Comparison of ENCODE assay signal across 21 cellular contexts in the genomic region with DNA sequence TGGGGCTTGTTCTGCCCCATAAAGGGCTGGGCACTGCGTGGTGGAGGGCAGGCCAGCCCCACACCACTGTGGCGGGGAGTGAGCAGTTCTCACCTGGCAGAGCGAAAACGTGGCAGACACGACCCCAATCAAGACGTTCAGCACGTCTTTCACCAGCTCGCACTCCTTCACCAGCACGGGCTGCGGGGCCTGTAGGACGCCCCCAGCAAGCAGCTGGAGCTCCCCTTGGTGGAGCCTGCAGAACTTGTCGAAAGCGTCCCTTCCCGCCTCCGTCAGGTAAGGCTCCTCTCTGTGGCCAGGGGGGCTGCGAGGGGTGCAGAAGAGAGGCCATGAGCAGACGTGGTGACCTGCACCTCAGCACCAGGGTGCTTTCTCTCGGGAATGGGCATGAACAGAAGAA. TPM values are rescaled to one million over a fixed set of nuclear protein-coding genes. Genes with fewer than 3 reads are reported as not detected.
DNase-seq lines count a peak whose midpoint lies in the region; ATAC-seq and TF ChIP-seq lines count a peak whose summit lies in the region.
"Had no signal": no experiment of that assay in that cellular context is flagged by ENCODE, and none has a peak within 500 bp of the region (broad histone marks: within the 10 kb centered on the region; RNA-seq: fewer than 3 reads in every experiment).

No MANE protein-coding gene starts in this region.

- H3K27me3 ChIP-seq in BLaER1 (no peaks in the 10 kb centered on the region), sigmoid colon (no peaks in the 10 kb centered on the region), upper lobe of right lung (no peaks in the 10 kb centered on the region)
- H3K27me3 ChIP-seq: BE2C had no signal

- intact Hi-C loops in sigmoid colon (cut with DNase I) (no loop called here), upper lobe of right lung (cut with DNase I) (no loop called here)

- H3K9me3 ChIP-seq in BLaER1, result no peaks in the 10 kb centered on the region
- no peaks in the 10 kb centered on the region for H3K9me3 ChIP-seq in T-helper 17 cell (ENCODE audit: control insufficient read depth, low read length, poor library complexity, severe bottlenecking)
- no peaks in the 10 kb centered on the region for H3K9me3 ChIP-seq in sigmoid colon
- no peaks in the 10 kb centered on the region for H3K9me3 ChIP-seq in upper lobe of right lung
- H3K9me3 ChIP-seq: BE2C had no signal

- no peak for ATAC-seq in activated CD8-positive, alpha-beta memory T cell treated with anti-CD3 and anti-CD28 coated beads, Interleukin-2, amount 10 ng/mL, durations not matched to agents 7 days and 5 days
- ATAC-seq in T-helper 17 cell (no peak), upper lobe of right lung (no peak), HG02938 (IDR thresholded peaks at IDR 0.05; ENCODE audit: unreplicated experiment) (no peak)
- ATAC-seq: GM23338, HCT116 had no signal

- no peak overlapping the region for H3K4me3 ChIP-seq in BLaER1
- no peak overlapping the region for H3K4me3 ChIP-seq in sigmoid colon
- no peak overlapping the region for H3K4me3 ChIP-seq in upper lobe of right lung
- H3K4me3 ChIP-seq: GM23338 had no signal

- H3K27ac Mint-ChIP-seq in activated CD8-positive, alpha-beta memory T cell treated with anti-CD3 and anti-CD28 coated beads, Interleukin-2, amount 10 ng/mL, durations not matched to agents 7 days and 5 days, result peak overlapping the region; percentile 24
- H3K27ac Mint-ChIP-seq in T-helper 17 cell, result peak overlapping the region; percentile 63
- H3K27ac Mint-ChIP-seq: GM23338 had no signal

- H3K4me1 ChIP-seq in BLaER1, result peaks cover 86% of the 10 kb centered on the region
- no peaks in the 10 kb centered on the region for H3K4me1 ChIP-seq in sigmoid colon
- H3K4me1 ChIP-seq in upper lobe of right lung, result no peaks in the 10 kb centered on the region
- H3K4me1 ChIP-seq: BE2C had no signal

- TF ChIP-seq POLR2A in sigmoid colon (IDR thresholded peaks at IDR 0.05), result no peak

- H3K36me3 ChIP-seq in BLaER1 (peaks cover 43% of the 10 kb centered on the region), sigmoid colon (peaks cover 0 to 54% (median 15%) of the 10 kb centered on the region in 4 donors), upper lobe of right lung (peaks cover 46% of the 10 kb centered on the region)

- DNase-seq in activated CD8-positive, alpha-beta memory T cell treated with anti-CD3 and anti-CD28 coated beads, Interleukin-2, amount 10 ng/mL, durations not matched to agents 7 days and 5 days, result no peak
- no peak for DNase-seq in activated CD8-positive, alpha-beta memory T cell treated with anti-CD3 and anti-CD28 coated beads, Interleukin-2, amount 50 U/mL, for 4 hours
- no peak for DNase-seq in T-helper 17 cell
- peak; percentile 50 for DNase-seq in sigmoid colon
- no peak for DNase-seq in upper lobe of right lung
- no peak for DNase-seq in SHP77 treated with DMSO at 0.1 percent for 48 hours (lab: John Stamatoyannopoulos, UW)
- DNase-seq: AML-193, BE2C, C1 segment of cervical spinal cord, Calu3, COR-L47, DMS53, DMS79 treated with DMSO at 0.1 percent for 48 hours, GF-D8, H9 had no signal

- H3K9me3 Mint-ChIP-seq in activated CD8-positive, alpha-beta memory T cell treated with anti-CD3 and anti-CD28 coated beads, Interleukin-2, amount 10 ng/mL, durations not matched to agents 7 days and 5 days (ENCODE audit: low read depth), result peaks cover 3% of the 10 kb centered on the region

- peaks cover 9% of the 10 kb centered on the region for H3K4me1 Mint-ChIP-seq in activated CD8-positive, alpha-beta memory T cell treated with anti-CD3 and anti-CD28 coated beads, Interleukin-2, amount 10 ng/mL, durations not matched to agents 7 days and 5 days
- peaks cover 26% of the 10 kb centered on the region for H3K4me1 Mint-ChIP-seq in T-helper 17 cell

- CTCF ChIA-PET in activated CD8-positive, alpha-beta memory T cell treated with anti-CD3 and anti-CD28 coated beads, Interleukin-2, amount 10 ng/mL, durations not matched to agents 7 days and 5 days (lab: Charles Lee), result interaction anchor here (0.8 to 2.6 kb wide), 2 partner anchors 8 to 20 kb away, joined by 3 to 11 read pairs; no protein-coding TSS in a partner anchor

- H3K4me2 ChIP-seq in BLaER1, result peak overlapping the region; percentile 87; the same call in 1 of the 2 replicates
- H3K4me2 ChIP-seq: GM23338 had no signal

- no peak for TF ChIP-seq EP300 in sigmoid colon (IDR thresholded peaks at IDR 0.05)

- H3K36me3 Mint-ChIP-seq in activated CD8-positive, alpha-beta memory T cell treated with anti-CD3 and anti-CD28 coated beads, Interleukin-2, amount 10 ng/mL, durations not matched to agents 7 days and 5 days, result peaks cover 20% of the 10 kb centered on the region
- H3K36me3 Mint-ChIP-seq in T-helper 17 cell (ENCODE audit: low read depth), result peaks cover 5% of the 10 kb centered on the region

- H3K27me3 Mint-ChIP-seq in activated CD8-positive, alpha-beta memory T cell treated with anti-CD3 and anti-CD28 coated beads, Interleukin-2, amount 10 ng/mL, durations not matched to agents 7 days and 5 days, result no peaks in the 10 kb centered on the region
- H3K27me3 Mint-ChIP-seq in T-helper 17 cell, result no peaks in the 10 kb centered on the region
- H3K27me3 Mint-ChIP-seq: CD4-positive, alpha-beta memory T cell had no signal

- whole genome bisulfite sequencing in sigmoid colon, 2 donors, result 94% methylated on average over 18 of the region's 18 CpGs

- TF ChIP-seq CTCF in sigmoid colon (IDR thresholded peaks at IDR 0.05), result no peak
- TF ChIP-seq CTCF in upper lobe of right lung (IDR thresholded peaks at IDR 0.05), result no peak

- H4K20me1 ChIP-seq in BLaER1, result peaks cover 83% of the 10 kb centered on the region

- H3K27ac ChIP-seq in BLaER1, result no peak overlapping the region
- no peak overlapping the region for H3K27ac ChIP-seq in sigmoid colon
- no peak overlapping the region for H3K27ac ChIP-seq in upper lobe of right lung
- H3K27ac ChIP-seq: 22Rv1 had no signal

- no peak overlapping the region for H3K9ac ChIP-seq in BLaER1

- H3K4me3 Mint-ChIP-seq in activated CD8-positive, alpha-beta memory T cell treated with anti-CD3 and anti-CD28 coated beads, Interleukin-2, amount 10 ng/mL, durations not matched to agents 7 days and 5 days, result no peak overlapping the region
- H3K4me3 Mint-ChIP-seq in T-helper 17 cell, result no peak overlapping the region
- H3K4me3 Mint-ChIP-seq: CD4-positive, alpha-beta memory T cell; GM23338; H9 had no signal

RNA-seq across cellular contexts. Expression of gene TUBGCP6, which starts 11.6 kb away (rescaled TPM):
- 10 to 100 TPM; 60.9 to 72.0 TPM for total RNA-seq in activated CD8-positive, alpha-beta memory T cell treated with anti-CD3 and anti-CD28 coated beads, Interleukin-2, amount 10 ng/mL, durations not matched to agents 7 days and 5 days
- total RNA-seq in T-helper 17 cell (100 to 1,000 TPM; 110 to 122 TPM), sigmoid colon (10 to 100 TPM; 23.5 to 67.0 (median 28.2) TPM), upper lobe of right lung (51.3 TPM)
- polyA plus RNA-seq in sigmoid colon, result 10 to 100 TPM in 1 of 3 donors, 1 to 10 TPM in 2; 4.6 to 33.4 (median 4.8) TPM

RNA-seq across cellular contexts. Expression of gene HDAC10, which starts 17.8 kb away (rescaled TPM):
- 10 to 100 TPM; 75.2 to 96.3 TPM for total RNA-seq in activated CD8-positive, alpha-beta memory T cell treated with anti-CD3 and anti-CD28 coated beads, Interleukin-2, amount 10 ng/mL, durations not matched to agents 7 days and 5 days
- 100 to 1,000 TPM in 1 of 2 donors, 10 to 100 TPM in 1; 95.5 to 105 TPM for total RNA-seq in T-helper 17 cell
- total RNA-seq in sigmoid colon, result 10 to 100 TPM in 3 of 4 donors, 1 to 10 TPM in 1; 7.2 to 47.4 (median 14.9) TPM
- polyA plus RNA-seq in sigmoid colon, result 10 to 100 TPM in 2 of 3 donors, 1 to 10 TPM in 1; 8.8 to 45.9 (median 12.0) TPM
- 48.9 TPM for total RNA-seq in upper lobe of right lung

RNA-seq across cellular contexts. Expression of gene MAPK12, which starts 28.3 kb away (rescaled TPM):
- total RNA-seq in activated CD8-positive, alpha-beta memory T cell treated with anti-CD3 and anti-CD28 coated beads, Interleukin-2, amount 10 ng/mL, durations not matched to agents 7 days and 5 days, result 10 to 100 TPM; 13.9 to 15.8 TPM
- 1 to 10 TPM; 1.7 to 1.9 TPM for total RNA-seq in T-helper 17 cell
- 1 to 10 TPM; 2.5 to 10.0 (median 6.7) TPM for total RNA-seq in sigmoid colon
- 1 to 10 TPM in 2 of 3 donors, under 1 TPM in 1; 0.60 to 6.0 (median 2.1) TPM for polyA plus RNA-seq in sigmoid colon
- 22.2 TPM for total RNA-seq in upper lobe of right lung

RNA-seq across cellular contexts. Expression of gene SELENOO, which starts 32.4 kb away (rescaled TPM):
- 10 to 100 TPM; 30.0 to 35.6 TPM for total RNA-seq in activated CD8-positive, alpha-beta memory T cell treated with anti-CD3 and anti-CD28 coated beads, Interleukin-2, amount 10 ng/mL, durations not matched to agents 7 days and 5 days
- total RNA-seq in T-helper 17 cell (10 to 100 TPM; 27.4 to 29.5 TPM), sigmoid colon (10 to 100 TPM; 17.5 to 30.2 (median 22.3) TPM), upper lobe of right lung (17.6 TPM)
- polyA plus RNA-seq in sigmoid colon, result 10 to 100 TPM; 10.2 to 26.5 (median 15.7) TPM

RNA-seq across cellular contexts. Expression of gene MAPK11, which starts 37.0 kb away (rescaled TPM):
- total RNA-seq in activated CD8-positive, alpha-beta memory T cell treated with anti-CD3 and anti-CD28 coated beads, Interleukin-2, amount 10 ng/mL, durations not matched to agents 7 days and 5 days, result 10 to 100 TPM; 16.5 to 18.5 TPM
- total RNA-seq in T-helper 17 cell, result 10 to 100 TPM; 13.2 to 14.4 TPM
- total RNA-seq in sigmoid colon, result 1 to 10 TPM in 3 of 4 donors, under 1 TPM in 1; 0.82 to 6.6 (median 4.5) TPM
- 1 to 10 TPM in 2 of 3 donors, under 1 TPM in 1; 0.23 to 7.3 (median 1.2) TPM for polyA plus RNA-seq in sigmoid colon
- 26.1 TPM for total RNA-seq in upper lobe of right lung
